ENCODE assay signal across 10 cellular contexts in the genomic region with DNA sequence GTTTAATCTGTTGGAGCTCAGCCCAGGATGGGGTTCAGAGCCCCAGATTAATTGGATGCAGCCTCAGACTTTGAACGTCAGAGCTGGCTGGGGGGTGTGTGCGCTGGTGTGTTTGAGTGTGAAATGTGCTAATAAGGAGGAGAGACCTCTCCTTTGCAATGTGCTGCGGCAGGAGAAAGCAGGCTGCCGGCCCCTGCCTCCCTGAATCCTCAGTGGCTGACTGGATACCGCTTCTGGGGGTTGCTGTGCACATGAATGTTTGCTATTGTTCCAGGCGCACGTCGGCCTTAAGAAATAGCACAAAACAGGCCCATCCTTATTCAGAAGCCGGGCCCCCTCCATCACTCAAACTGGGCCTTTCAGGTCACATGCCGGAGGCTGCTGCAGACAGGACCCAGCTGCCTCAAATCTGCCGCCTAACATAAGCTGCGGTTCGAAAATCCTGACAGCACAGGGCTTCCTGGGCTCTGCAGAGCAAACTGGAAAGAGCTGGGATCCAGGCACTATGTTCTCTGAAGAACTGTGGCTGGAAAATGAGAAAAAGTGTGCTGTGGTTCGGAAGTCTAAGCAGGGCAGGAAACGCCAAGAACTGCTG.
DNase-seq lines count a peak whose midpoint lies in the region; ATAC-seq and TF ChIP-seq lines count a peak whose summit lies in the region.
"Had no signal": no experiment of that assay in that cellular context is flagged by ENCODE, and none has a peak within 500 bp of the region (broad histone marks: within the 10 kb centered on the region; RNA-seq: fewer than 3 reads in every experiment).

No MANE protein-coding gene starts in this region.

- H3K36me3 ChIP-seq in mesodermal cell (ENCODE audit: control insufficient read depth, insufficient read depth, low read length) (no peaks in the 10 kb centered on the region), stomach (no peaks in the 10 kb centered on the region)
- H3K36me3 ChIP-seq: BLaER1 treated with 17β-estradiol and CSF1 and Interleukin-3, amounts not matched to agents 10 nM and 100 nM had no signal

- DNase-seq in RPMI7951 (ENCODE audit: low read depth) (peak; percentile 19), fibroblast of villous mesenchyme (ENCODE audit: low read depth) (peak; percentile 16), stomach (no peak)
- DNase-seq in activated CD4-positive, alpha-beta T cell treated with anti-CD3 and anti-CD28 coated beads, Interleukin-2, amount 50 U/mL, for 4 hours, result no peak
- DNase-seq: activated T-cell treated with anti-CD3 and anti-CD28 coated beads, Interleukin-2, amount 50 U/mL, for 4 hours had no signal

- no peak for TF ChIP-seq EP300 in stomach (IDR thresholded peaks at IDR 0.05)

- intact Hi-C loops in stomach (cut with DNase I; ENCODE audit: low total_unique reads), result no loop called here

- no peak for TF ChIP-seq POLR2A in stomach (IDR thresholded peaks at IDR 0.05)

- ATAC-seq in GM21576 (IDR thresholded peaks at IDR 0.05; ENCODE audit: unreplicated experiment) (no peak), GM21528 (IDR thresholded peaks at IDR 0.05; ENCODE audit: low FRiP score, unreplicated experiment) (no peak)
- ATAC-seq in activated CD4-positive, CD25-positive, alpha-beta regulatory T cell treated with anti-CD3 and anti-CD28 coated beads, Interleukin-2, amount 50 U/mL, for 24 hours, result no peak
- ATAC-seq: activated T-cell treated with anti-CD3 and anti-CD28 coated beads, Interleukin-2, amount 50 U/mL, for 4 hours had no signal

- 59 to 66% methylated on average over 13 of the region's 15 CpGs for WGBS in mesodermal cell (ENCODE audit: insufficient coverage in 2 of 2), 2 experiments
- WGBS in stomach, 5 donors, result 42 to 57% (median 48%) methylated on average over 15 of the region's 15 CpGs

- H3K27ac ChIP-seq in mesodermal cell (ENCODE audit: low read depth, low read length, severe bottlenecking) (peak overlapping the region; percentile 71), stomach (peak overlapping the region; percentile 11 to 82 (median 61))
- H3K27ac ChIP-seq: BLaER1 treated with 17β-estradiol and CSF1 and Interleukin-3, amounts not matched to agents 10 nM and 100 nM had no signal

- no peaks in the 10 kb centered on the region for H3K27me3 ChIP-seq in stomach
- H3K27me3 ChIP-seq: BLaER1 treated with 17β-estradiol and CSF1 and Interleukin-3, amounts not matched to agents 10 nM and 100 nM had no signal

- H3K4me3 ChIP-seq in fibroblast of villous mesenchyme (ENCODE audit: low read depth, low read length) (no peak overlapping the region), mesodermal cell (ENCODE audit: extremely low read depth, insufficient read depth, low read length, poor library complexity, severe bottlenecking) (no peak overlapping the region), stomach (peak overlapping the region in 2 of 4 donors; percentile 9 to 28)
- H3K4me3 ChIP-seq: BLaER1 treated with 17β-estradiol and CSF1 and Interleukin-3, amounts not matched to agents 10 nM and 100 nM had no signal

- H3K9me3 ChIP-seq in mesodermal cell (ENCODE audit: control insufficient read depth, low read length), result no peaks in the 10 kb centered on the region
- H3K9me3 ChIP-seq in stomach, result no peaks in the 10 kb centered on the region
- H3K9me3 ChIP-seq: BLaER1 treated with 17β-estradiol and CSF1 and Interleukin-3, amounts not matched to agents 10 nM and 100 nM had no signal

- TF ChIP-seq CTCF in fibroblast of villous mesenchyme (IDR thresholded peaks at IDR 0.05; ENCODE audit: insufficient read depth, low read depth, low read length) (no peak), stomach (IDR thresholded peaks at IDR 0.05) (no peak)

- H3K4me1 ChIP-seq in mesodermal cell (ENCODE audit: control insufficient read depth, insufficient read depth, low read length, poor library complexity, severe bottlenecking) (peaks cover 18% of the 10 kb centered on the region), stomach (peaks cover 15 to 40% (median 27%) of the 10 kb centered on the region in 4 donors)
- H3K4me1 ChIP-seq: BLaER1 treated with 17β-estradiol and CSF1 and Interleukin-3, amounts not matched to agents 10 nM and 100 nM had no signal

Comparison
In these comparisons a context has a peak if more than half of its experiments do, and no peak if none do; other contexts are left out.
1. DNase-seq: peak in RPMI7951 (single experiment) and fibroblast of villous mesenchyme (single experiment); none in stomach (single experiment) and activated CD4-positive, alpha-beta T cell treated with anti-CD3 and anti-CD28 coated beads, Interleukin-2, amount 50 U/mL, for 4 hours (0 of 2).